9 cellular contexts compared by ENCODE assay signal in the genomic region with DNA sequence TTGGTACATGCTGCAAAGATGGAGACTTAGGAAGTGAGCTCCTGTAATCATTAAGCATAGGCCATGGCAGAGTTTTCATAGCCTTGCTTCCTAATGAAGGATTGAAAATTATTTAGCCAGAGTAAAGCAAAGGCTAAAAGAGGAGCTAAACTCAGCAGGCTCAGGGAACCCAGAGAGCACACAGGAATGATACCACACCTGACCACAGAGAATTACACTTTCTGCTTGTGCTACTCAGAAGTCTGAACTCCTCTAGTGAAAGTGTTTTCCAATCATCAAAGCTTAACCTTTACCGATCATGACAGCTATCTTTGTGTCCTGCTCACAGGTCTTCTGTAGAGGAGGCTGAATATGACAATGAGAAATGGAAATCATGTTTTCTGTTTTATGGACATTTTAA.
"Had no signal": no experiment of that assay in that cellular context is flagged by ENCODE, and none has a peak within 500 bp of the region (broad histone marks: within the 10 kb centered on the region; RNA-seq: fewer than 3 reads in every experiment).

No MANE protein-coding gene starts in this region.

- ATAC-seq: GM23338, HCT116 had no signal

- H3K36me3 ChIP-seq: HAP-1 had no signal

- H3K9me3 ChIP-seq: HAP-1 had no signal

- H3K9ac ChIP-seq: GM23248 had no signal

- H3K4me2 ChIP-seq: GM23338 had no signal

- H2AFZ ChIP-seq: GM23248, GM23338 had no signal

- H3K4me1 ChIP-seq: HAP-1 had no signal

- H3K27ac ChIP-seq: GM23248 had no signal

- H3K4me3 ChIP-seq: GM23248, GM23338, HAP-1 had no signal

- DNase-seq: GM23248, GOT3, H7, H9, HCEC 1CT, HFFc6 had no signal
